Comparison of ENCODE assay signal across 16 cellular contexts in genomic region chr18:9775172-9775571, GRCh38.
DNase-seq lines count a peak whose midpoint lies in the region; ATAC-seq and TF ChIP-seq lines count a peak whose summit lies in the region.
"Had no signal": no experiment of that assay in that cellular context is flagged by ENCODE, and none has a peak within 500 bp of the region (broad histone marks: within the 10 kb centered on the region; RNA-seq: fewer than 3 reads in every experiment).

No MANE protein-coding gene starts in this region.

- DNase-seq in CD1c-positive myeloid dendritic cell (ENCODE audit: extremely low spot score) (peak; percentile 76), Panc1 (ENCODE audit: low read depth, low spot score) (no peak), heart right ventricle (no peak), pons (ENCODE audit: low spot score) (peak; percentile 64), NCI-H526 (lab: John Stamatoyannopoulos, UW) (no peak)
- DNase-seq in activated T-cell treated with anti-CD3 and anti-CD28 coated beads, Interleukin-2, amount 50 U/mL, for 48 hours: no peak
- no peak for DNase-seq in activated CD8-positive, alpha-beta T cell treated with anti-CD3 and anti-CD28 coated beads, Interleukin-2, amount 10 ng/mL, durations not matched to agents 7 days and 5 days
- DNase-seq: activated naive CD4-positive, alpha-beta T cell treated with Interleukin-2 at 50 U/mL for 16 hours; DMS79 treated with DMSO at 0.1 percent for 48 hours; glutamatergic neuron; left colon; NCI-H1694; NCI-H82 had no signal

- no peak overlapping the region for H3K27ac Mint-ChIP-seq in activated CD8-positive, alpha-beta T cell treated with anti-CD3 and anti-CD28 coated beads, Interleukin-2, amount 10 ng/mL, durations not matched to agents 7 days and 5 days

- in situ Hi-C loops in Panc1 (cut with HindIII; ENCODE audit: low pct_unique_long_range_greater_than_20kb, low sequenced_read_pairs): no loop called here

- H3K27ac ChIP-seq in Panc1 (ENCODE audit: low read length) (0 out of 2 replicates have a peak overlapping the region, but pooled peaks have one; percentile 12), heart right ventricle (peak overlapping the region in 4 of 10 donors; percentile 5 to 82 (median 25))
- H3K27ac ChIP-seq: SJSA1, tibial artery had no signal

- BruUV-seq in Panc1 (replicated peaks; lab: Mats Ljungman, UMichigan): no TSS peak

- ATAC-seq in Panc1 (no peak), heart right ventricle (peak in 6 of 8 donors; percentile 19 to 51 (median 44)), HG03520 (IDR thresholded peaks at IDR 0.05; ENCODE audit: unreplicated experiment) (no peak)
- ATAC-seq in activated CD8-positive, alpha-beta T cell treated with anti-CD3 and anti-CD28 coated beads, Interleukin-2, amount 10 ng/mL, durations not matched to agents 7 days and 5 days: no peak
- ATAC-seq: left colon had no signal

- H3K4me1 ChIP-seq in Panc1 (ENCODE audit: control insufficient read depth, insufficient read depth, low read length) (peaks cover 51% of the 10 kb centered on the region), heart right ventricle (peaks cover 0 to 69% (median 8%) of the 10 kb centered on the region in 9 donors)

- H3K9me3 ChIP-seq in Panc1 (ENCODE audit: control insufficient read depth, insufficient read depth, low read depth, low read length): no peaks in the 10 kb centered on the region
- no peaks in the 10 kb centered on the region for H3K9me3 ChIP-seq in heart right ventricle
- H3K9me3 ChIP-seq: SJSA1, tibial artery had no signal

- H3K36me3 Mint-ChIP-seq in activated CD8-positive, alpha-beta T cell treated with anti-CD3 and anti-CD28 coated beads, Interleukin-2, amount 10 ng/mL, durations not matched to agents 7 days and 5 days (ENCODE audit: low read depth): no peaks in the 10 kb centered on the region

- CTCF ChIA-PET in Panc1 (lab: Charles Lee): no interaction called here
- CTCF ChIA-PET in activated CD8-positive, alpha-beta T cell treated with anti-CD3 and anti-CD28 coated beads, Interleukin-2, amount 10 ng/mL, durations not matched to agents 7 days and 5 days (lab: Charles Lee): no interaction called here

- H3K36me3 ChIP-seq in Panc1 (ENCODE audit: control insufficient read depth, insufficient read depth, low read length): no peaks in the 10 kb centered on the region
- peaks cover 0 to 10% (median 0%) of the 10 kb centered on the region in 9 donors for H3K36me3 ChIP-seq in heart right ventricle
- H3K36me3 ChIP-seq: tibial artery had no signal

- H3K4me3 ChIP-seq in Panc1 (ENCODE audit: low read depth in 2 of 2, low read length in 2 of 2) (no peak overlapping the region), heart right ventricle (no peak overlapping the region)
- H3K4me3 ChIP-seq: SJSA1, tibial artery had no signal

- H3K4me1 Mint-ChIP-seq in activated CD8-positive, alpha-beta T cell treated with anti-CD3 and anti-CD28 coated beads, Interleukin-2, amount 10 ng/mL, durations not matched to agents 7 days and 5 days (ENCODE audit: low read depth): no peaks in the 10 kb centered on the region

- H3K4me3 Mint-ChIP-seq in activated CD8-positive, alpha-beta T cell treated with anti-CD3 and anti-CD28 coated beads, Interleukin-2, amount 10 ng/mL, durations not matched to agents 7 days and 5 days: no peak overlapping the region

- intact Hi-C loops in Panc1 (cut with micrococcal nuclease; ENCODE audit: unreplicated experiment) (loop anchor here (10.0 kb wide), 1 partner anchor 60 kb away; no protein-coding TSS in a partner anchor), heart right ventricle (cut with DNase I) (loop anchor here in 5 of 10 donors (10.0 kb wide), 3 partner anchors 70 to 200 kb away; partner anchors contain the start of gene RAB31 (in 1 of the 5))

- peaks cover 17% of the 10 kb centered on the region for H3K27me3 Mint-ChIP-seq in activated CD8-positive, alpha-beta T cell treated with anti-CD3 and anti-CD28 coated beads, Interleukin-2, amount 10 ng/mL, durations not matched to agents 7 days and 5 days (ENCODE audit: low read depth)

- no peaks in the 10 kb centered on the region for H3K27me3 ChIP-seq in Panc1 (ENCODE audit: control insufficient read depth, insufficient read depth, low read length)
- no peaks in the 10 kb centered on the region for H3K27me3 ChIP-seq in heart right ventricle
- H3K27me3 ChIP-seq: SJSA1, tibial artery had no signal

- WGBS in heart right ventricle, 2 donors: 66 to 76% methylated on average over 10 of the region's 10 CpGs

- POLR2A ChIA-PET in Panc1 (lab: Charles Lee): no interaction called here
- POLR2A ChIA-PET in activated CD8-positive, alpha-beta T cell treated with anti-CD3 and anti-CD28 coated beads, Interleukin-2, amount 10 ng/mL, durations not matched to agents 7 days and 5 days (lab: Charles Lee): no interaction called here

- H3K9me3 Mint-ChIP-seq in activated CD8-positive, alpha-beta T cell treated with anti-CD3 and anti-CD28 coated beads, Interleukin-2, amount 10 ng/mL, durations not matched to agents 7 days and 5 days (ENCODE audit: insufficient read depth): no peaks in the 10 kb centered on the region

- TF ChIP-seq CTCF in Panc1 (IDR thresholded peaks at IDR 0.05): no peak
- no peak for TF ChIP-seq CTCF in heart right ventricle (IDR thresholded peaks at IDR 0.05)

Comparison
In these comparisons a context has a peak if more than half of its experiments do, and no peak if none do; other contexts are left out.
1. DNase-seq: peak in CD1c-positive myeloid dendritic cell (single experiment) and pons (single experiment); none in Panc1 (single experiment), heart right ventricle (0 of 2), activated T-cell treated with anti-CD3 and anti-CD28 coated beads, Interleukin-2, amount 50 U/mL, for 48 hours (0 of 2), activated CD8-positive, alpha-beta T cell treated with anti-CD3 and anti-CD28 coated beads, Interleukin-2, amount 10 ng/mL, durations not matched to agents 7 days and 5 days (single experiment) and NCI-H526 (0 of 2).
2. ATAC-seq: peak in heart right ventricle (6 of 8); none in Panc1 (single experiment), activated CD8-positive, alpha-beta T cell treated with anti-CD3 and anti-CD28 coated beads, Interleukin-2, amount 10 ng/mL, durations not matched to agents 7 days and 5 days (single experiment) and HG03520 (single experiment).